In genomic region chr5:160064979-160065619, GRCh38 we compare ENCODE assay signal across 14 cellular contexts. TPM values are rescaled to one million over a fixed set of nuclear protein-coding genes. Genes with fewer than 3 reads are reported as not detected.
A peak's percentile ranks its signal among the peaks of the same experiment; 100 is the strongest.
DNase-seq lines count a peak whose midpoint lies in the region; TF ChIP-seq lines count a peak whose summit lies in the region.
"Had no signal": no experiment of that assay in that cellular context is flagged by ENCODE, and none has a peak within 500 bp of the region (broad histone marks: within the 10 kb centered on the region; RNA-seq: fewer than 3 reads in every experiment).

No MANE protein-coding gene starts in this region.

- H3K36me3 ChIP-seq in Peyer's patch (peaks cover 0 to 12% (median 0%) of the 10 kb centered on the region in 3 donors), hepatocyte (replicated peaks; ENCODE audit: insufficient read depth, low read depth) (no peaks in the 10 kb centered on the region), smooth muscle cell (ENCODE audit: low read depth) (no peaks in the 10 kb centered on the region)

- peak overlapping the region in 1 of 4 donors; percentile 6 for H3K4me3 ChIP-seq in Peyer's patch
- no peak overlapping the region for H3K4me3 ChIP-seq in hepatocyte
- no peak overlapping the region for H3K4me3 ChIP-seq in smooth muscle cell
- H3K4me3 ChIP-seq: left ventricle myocardium inferior, MG63 had no signal

- H3K4me1 ChIP-seq in Peyer's patch (no peaks in the 10 kb centered on the region), hepatocyte (ENCODE audit: insufficient read depth) (peaks cover 27% of the 10 kb centered on the region), smooth muscle cell (ENCODE audit: low read depth) (peaks cover 7% of the 10 kb centered on the region)

- H2AFZ ChIP-seq in hepatocyte (no peak overlapping the region), smooth muscle cell (ENCODE audit: low read depth) (no peak overlapping the region)

- H4K20me1 ChIP-seq in hepatocyte (ENCODE audit: insufficient read depth, poor library complexity, severe bottlenecking) (no peaks in the 10 kb centered on the region), smooth muscle cell (ENCODE audit: low read depth) (no peaks in the 10 kb centered on the region)

- WGBS in hepatocyte (ENCODE audit: low lambda C conversion rate, missing lambda C conversion rate) = 27% methylated on average over 10 of the region's 10 CpGs
- 16% methylated on average over 10 of the region's 10 CpGs for WGBS in smooth muscle cell (ENCODE audit: low lambda C conversion rate)

- peaks cover 15% of the 10 kb centered on the region for H3F3A ChIP-seq in smooth muscle cell (ENCODE audit: low read depth)

- no peak for TF ChIP-seq POLR2A in Peyer's patch (IDR thresholded peaks at IDR 0.05)

- TF ChIP-seq CTCF in Peyer's patch (IDR thresholded peaks at IDR 0.05) = no peak
- TF ChIP-seq CTCF in hepatocyte (IDR thresholded peaks at IDR 0.05; ENCODE audit: poor library complexity) = no peak
- TF ChIP-seq CTCF in smooth muscle cell (IDR thresholded peaks at IDR 0.05; ENCODE audit: borderline replicate concordance, insufficient read depth, poor library complexity, severe bottlenecking) = no peak

- peak overlapping the region; percentile 24 for H3K9ac ChIP-seq in smooth muscle cell (ENCODE audit: low read depth)

- H3K9me3 ChIP-seq in Peyer's patch (no peaks in the 10 kb centered on the region), hepatocyte (ENCODE audit: low read depth) (no peaks in the 10 kb centered on the region), smooth muscle cell (replicated peaks; ENCODE audit: low read depth) (no peaks in the 10 kb centered on the region)
- H3K9me3 ChIP-seq: left ventricle myocardium inferior, MG63 had no signal

- H3K79me2 ChIP-seq in hepatocyte = no peaks in the 10 kb centered on the region
- H3K79me2 ChIP-seq in smooth muscle cell (ENCODE audit: low read depth) = no peaks in the 10 kb centered on the region

- H3K27ac ChIP-seq in Peyer's patch (peak overlapping the region in 3 of 4 donors; percentile 11 to 78 (median 64)), hepatocyte (peak overlapping the region; percentile 80), smooth muscle cell (ENCODE audit: low read depth) (peak overlapping the region; percentile 78)
- H3K27ac ChIP-seq: left ventricle myocardium inferior had no signal

- H3K27me3 ChIP-seq in Peyer's patch (no peaks in the 10 kb centered on the region), hepatocyte (no peaks in the 10 kb centered on the region), smooth muscle cell (ENCODE audit: low read depth) (no peaks in the 10 kb centered on the region)
- H3K27me3 ChIP-seq: MG63 had no signal

- no peaks in the 10 kb centered on the region for H3K9me2 ChIP-seq in hepatocyte (replicated peaks; ENCODE audit: insufficient read depth)

- DNase-seq in NCI-H2196 (lab: John Stamatoyannopoulos, UW; ENCODE audit: unreplicated experiment) = peak; percentile 31
- DNase-seq in NCI-H2196 treated with DMSO at 0.1 percent for 48 hours (lab: John Stamatoyannopoulos, UW; ENCODE audit: unreplicated experiment) = no peak
- peak in 2 of 3 donors; percentile 70 to 77 for DNase-seq in Peyer's patch
- DNase-seq in hepatocyte (ENCODE audit: low spot score) = peak; percentile 73
- no peak for DNase-seq in smooth muscle cell (lab: John Stamatoyannopoulos, UW; ENCODE audit: unreplicated experiment)
- DNase-seq in NCI-H1930 (lab: John Stamatoyannopoulos, UW) = no peak
- no peak for DNase-seq in cortex of kidney (lab: John Stamatoyannopoulos, UW)
- no peak for DNase-seq in middle frontal gyrus (ENCODE audit: extremely low spot score, low spot score)
- DNase-seq: activated CD8-positive, alpha-beta memory T cell treated with anti-CD3 and anti-CD28 coated beads, Interleukin-2, amount 50 U/mL, for 4 hours; amniotic stem cell; MG63; NCI-H446 treated with DMSO at 0.1 percent for 48 hours; stimulated activated CD8-positive, alpha-beta memory T cell treated with anti-CD3 and anti-CD28 coated beads, Interleukin-4, amount 100 ng/mL, for 48 hours had no signal

- peak overlapping the region; percentile 48 for H3K4me2 ChIP-seq in hepatocyte
- peak overlapping the region; percentile 3 for H3K4me2 ChIP-seq in smooth muscle cell

RNA-seq across cellular contexts. Expression of gene PWWP2A, which starts 54.2 kb away (rescaled TPM):
- total RNA-seq in Peyer's patch (10 to 100 TPM; 34.9 to 57.6 (median 54.3) TPM), hepatocyte (26.5 and 33.6 TPM in 2 replicates), smooth muscle cell (22.6 and 34.9 TPM in 2 replicates)
- polyA plus RNA-seq in hepatocyte (17.3 and 18.4 TPM in 2 replicates), smooth muscle cell (18.6 and 25.5 TPM in 2 replicates)

RNA-seq across cellular contexts. Expression of gene TTC1, which starts 56.2 kb away (rescaled TPM):
- total RNA-seq in Peyer's patch = 10 to 100 TPM; 11.6 to 85.0 (median 26.4) TPM
- 41.8 and 46.9 TPM in 2 replicates for total RNA-seq in hepatocyte
- 50.2 and 57.3 TPM in 2 replicates for polyA plus RNA-seq in hepatocyte
- 31.5 and 38.4 TPM in 2 replicates for total RNA-seq in smooth muscle cell
- polyA plus RNA-seq in smooth muscle cell = 45.7 and 50.7 TPM in 2 replicates

Comparison
In these comparisons a context has a peak if more than half of its experiments do, and no peak if none do; other contexts are left out.
1. DNase-seq: peak in NCI-H2196 (single experiment), Peyer's patch (2 of 3) and hepatocyte (single experiment); none in NCI-H2196 treated with DMSO at 0.1 percent for 48 hours (single experiment), smooth muscle cell (single experiment), NCI-H1930 (0 of 2), cortex of kidney (single experiment) and middle frontal gyrus (single experiment).
2. Peak in every context shown above with its lines, with median percentiles within 50 percentile points of each other: H3K27ac ChIP-seq.